17 cellular contexts compared by ENCODE assay signal in genomic region chr12:6476496-6476895, GRCh38. TPM values are rescaled to one million over a fixed set of nuclear protein-coding genes. Genes with fewer than 3 reads are reported as not detected.
DNase-seq lines count a peak whose midpoint lies in the region; ATAC-seq and TF ChIP-seq lines count a peak whose summit lies in the region.
"Had no signal": no experiment of that assay in that cellular context is flagged by ENCODE, and none has a peak within 500 bp of the region (broad histone marks: within the 10 kb centered on the region; RNA-seq: fewer than 3 reads in every experiment).

No MANE protein-coding gene starts in this region.

- DNase-seq in EL (peak; percentile 85), amniotic epithelial cell (ENCODE audit: low read depth) (peak; percentile 97), foreskin keratinocyte (peak; percentile 26 to 60), smooth muscle cell of the brain vasculature (ENCODE audit: low read depth, low spot score) (peak; percentile 20), NCI-H526 treated with DMSO at 0.1 percent for 48 hours (lab: John Stamatoyannopoulos, UW) (no peak), HEK293T (ENCODE audit: extremely low spot score) (no peak), DMS53 (lab: John Stamatoyannopoulos, UW) (no peak)
- DNase-seq: activated CD8-positive, alpha-beta memory T cell treated with anti-CD3 and anti-CD28 coated beads, Interleukin-2, amount 10 ng/mL, durations not matched to agents 7 days and 5 days; CD4-positive, alpha-beta memory T cell; gastrocnemius medialis; islet precursor cell; NCI-H2171; stimulated activated CD4-positive, alpha-beta T cell treated with anti-CD3 and anti-CD28 coated beads, Interleukin-4, amount 100 ng/mL, for 1 hour had no signal

- CTCF ChIA-PET in HEK293T (lab: Yijun Ruan, JAX), result no interaction called here

- POLR2A ChIA-PET in HEK293T (lab: Yijun Ruan, JAX), result no interaction called here

- ATAC-seq in foreskin keratinocyte (no peak), HG03565 (IDR thresholded peaks at IDR 0.05; ENCODE audit: unreplicated experiment) (no peak)
- ATAC-seq: activated CD8-positive, alpha-beta memory T cell treated with anti-CD3 and anti-CD28 coated beads, Interleukin-2, amount 10 ng/mL, durations not matched to agents 7 days and 5 days; activated naive CD4-positive, alpha-beta T cell treated with anti-CD3 and anti-CD28 coated beads, Interleukin-2, amount 50 U/mL, for 72 hours; gastrocnemius medialis had no signal

- H3K27ac ChIP-seq in foreskin keratinocyte, result no peak overlapping the region
- H3K27ac ChIP-seq: gastrocnemius medialis had no signal

- H3K4me1 ChIP-seq in foreskin keratinocyte, result peaks cover 8% of the 10 kb centered on the region

- no peak for TF ChIP-seq CTCF in foreskin keratinocyte (conservative IDR thresholded peaks at IDR 0.05)

- H3K27me3 ChIP-seq in foreskin keratinocyte, result no peaks in the 10 kb centered on the region
- H3K27me3 ChIP-seq: gastrocnemius medialis had no signal

TF ChIP-seq in HEK293T, 16 proteins besides CTCF, POLR2A, EP300 and RAD21:
- TF ChIP-seq SUZ12 (IDR thresholded peaks at IDR 0.05), result no peak
- no peak for TF ChIP-seq FOXA1 (IDR thresholded peaks at IDR 0.05)
- no peak for TF ChIP-seq L3MBTL2 (conservative IDR thresholded peaks at IDR 0.05)
- TF ChIP-seq LEF1 (IDR thresholded peaks at IDR 0.05; ENCODE audit: borderline replicate concordance), result no peak
- TF ChIP-seq HDGF (IDR thresholded peaks at IDR 0.05; ENCODE audit: borderline replicate concordance), result no peak
- TF ChIP-seq NFRKB (IDR thresholded peaks at IDR 0.05), result no peak
- no peak for TF ChIP-seq CTBP1 (IDR thresholded peaks at IDR 0.05; ENCODE audit: borderline replicate concordance)
- no peak for TF ChIP-seq PKNOX1 (IDR thresholded peaks at IDR 0.05)
- TF ChIP-seq FOXK2 (IDR thresholded peaks at IDR 0.05), result no peak
- no peak for TF ChIP-seq FOXM1 (IDR thresholded peaks at IDR 0.05; ENCODE audit: borderline replicate concordance)
- no peak for TF ChIP-seq BHLHE40 (IDR thresholded peaks at IDR 0.05; ENCODE audit: borderline replicate concordance)
- TF ChIP-seq SP1 (IDR thresholded peaks at IDR 0.05), result no peak
- no peak for TF ChIP-seq ARNT (IDR thresholded peaks at IDR 0.05)
- TF ChIP-seq TARDBP (IDR thresholded peaks at IDR 0.05), result no peak

RNA-seq across cellular contexts. Expression of gene VAMP1, which starts 6.0 kb away (rescaled TPM):
- 1.8 and 2.9 TPM in 2 replicates for total RNA-seq in foreskin keratinocyte
- 2.0 and 2.9 TPM in 2 replicates for polyA plus RNA-seq in foreskin keratinocyte

RNA-seq across cellular contexts. Expression of gene MRPL51, which starts 16.6 kb away (rescaled TPM):
- 193 and 210 TPM in 2 replicates for total RNA-seq in foreskin keratinocyte
- polyA plus RNA-seq in foreskin keratinocyte, result 303 and 321 TPM in 2 replicates

RNA-seq across cellular contexts. Expression of gene NCAPD2, which starts 17.4 kb away (rescaled TPM):
- total RNA-seq in foreskin keratinocyte, result 64.5 and 86.2 TPM in 2 replicates
- polyA plus RNA-seq in foreskin keratinocyte, result 26.1 and 35.7 TPM in 2 replicates

RNA-seq across cellular contexts. Expression of gene TAPBPL, which starts 24.7 kb away (rescaled TPM):
- 7.1 and 15.8 TPM in 2 replicates for total RNA-seq in foreskin keratinocyte
- polyA plus RNA-seq in foreskin keratinocyte, result 7.3 and 13.9 TPM in 2 replicates

RNA-seq across cellular contexts. Expression of gene CD27, which starts 31.7 kb away (rescaled TPM):
- not detected in 2 replicates for total RNA-seq in foreskin keratinocyte
- polyA plus RNA-seq in foreskin keratinocyte, result not detected in 2 replicates
- total RNA-seq: dermis microvascular lymphatic vessel endothelial cell, progenitor cell of endocrine pancreas had no signal

Comparison
In these comparisons a context has a peak if more than half of its experiments do, and no peak if none do; other contexts are left out.
1. DNase-seq: peak in EL (single experiment), amniotic epithelial cell (single experiment), foreskin keratinocyte (2 of 2) and smooth muscle cell of the brain vasculature (single experiment); none in NCI-H526 treated with DMSO at 0.1 percent for 48 hours (single experiment), HEK293T (single experiment) and DMS53 (single experiment).